In the genomic region with DNA sequence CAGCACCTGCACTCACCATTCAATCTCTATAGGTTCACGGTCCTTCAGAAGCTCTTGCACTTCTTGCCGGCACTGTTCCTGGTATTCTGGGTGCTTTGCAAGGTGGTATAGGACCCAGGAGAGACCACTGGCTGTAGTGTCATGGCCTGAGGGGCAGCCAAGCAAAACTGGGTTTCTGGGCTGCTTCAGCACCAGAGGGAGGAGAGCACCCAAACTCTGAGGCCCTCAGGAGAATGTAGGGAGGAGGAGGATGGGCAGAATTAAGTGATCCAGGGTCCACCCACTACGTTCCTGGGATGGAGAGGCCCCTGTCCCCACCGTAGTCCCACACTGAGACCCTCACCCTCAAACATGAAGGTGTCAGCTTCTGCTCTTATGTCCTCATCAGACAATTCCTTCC, we compare ENCODE assay signal across 35 cellular contexts. TPM values are rescaled to one million over a fixed set of nuclear protein-coding genes. Genes with fewer than 3 reads are reported as not detected.
"Had no signal": no experiment of that assay in that cellular context is flagged by ENCODE, and none has a peak within 500 bp of the region (broad histone marks: within the 10 kb centered on the region; RNA-seq: fewer than 3 reads in every experiment).

No MANE protein-coding gene starts in this region.

- H3K27ac Mint-ChIP-seq: activated B cell treated with CpG ODN at 0.5 μM for 24 hours; activated CD4-positive, alpha-beta memory T cell treated with anti-CD3 and anti-CD28 coated beads for 36 hours; activated CD4-positive, alpha-beta T cell treated with anti-CD3 and anti-CD28 coated beads, Interleukin-2, amount 10 ng/mL, durations not matched to agents 7 days and 5 days; activated CD8-positive, alpha-beta T cell treated with anti-CD3 and anti-CD28 coated beads for 36 hours; activated naive CD4-positive, alpha-beta T cell treated with anti-CD3 and anti-CD28 coated beads for 36 hours; activated naive CD4-positive, alpha-beta T cell treated with anti-CD3 and anti-CD28 coated beads, Interleukin-2, amount 50 U/mL, for 72 hours; activated naive CD8-positive, alpha-beta T cell treated with anti-CD3 and anti-CD28 coated beads for 36 hours; activated T-cell treated with anti-CD3 and anti-CD28 coated beads, Interleukin-2, amount 50 U/mL, for 72 hours; activated T-helper 1 cell treated with anti-CD3 and anti-CD28 coated beads, Interleukin-12 subunit alpha, Interleukin-12 subunit beta, Interleukin-2, Interleukin-4 antibody, amounts not matched to agents 30 ng/mL and 10 ng/mL and 1 ng/mL, durations not matched to agents 14 hours and 24 hours and 36 hours; activated T-helper 17 cell treated with anti-CD3 and anti-CD28 coated beads, Interleukin-2, amount 50 U/mL, for 72 hours; T-helper 1 cell treated with Interleukin-12 subunit alpha and Interleukin-12 subunit beta and Interleukin-4 antibody, amounts not matched to agents 30 μg/mL and 1 μg/mL, for 36 hours; T-helper 2 cell treated with Interferon-gamma antibody and Interleukin-4, amounts not matched to agents 5 μg/mL and 100 μg/mL, for 36 hours had no signal

- H3K4me1 ChIP-seq: adrenal gland, body of pancreas, breast epithelium had no signal

- H3K36me3 Mint-ChIP-seq: activated CD4-positive, alpha-beta memory T cell treated with anti-CD3 and anti-CD28 coated beads for 36 hours; activated naive CD4-positive, alpha-beta T cell treated with anti-CD3 and anti-CD28 coated beads, Interleukin-2, amount 50 U/mL, for 72 hours; activated naive CD8-positive, alpha-beta T cell treated with anti-CD3 and anti-CD28 coated beads for 36 hours had no signal

- H3K9me3 Mint-ChIP-seq: activated B cell treated with CpG ODN at 0.5 μM for 24 hours; activated CD4-positive, alpha-beta memory T cell treated with anti-CD3 and anti-CD28 coated beads for 36 hours; activated CD4-positive, alpha-beta T cell treated with anti-CD3 and anti-CD28 coated beads, Interleukin-2, amount 10 ng/mL, durations not matched to agents 7 days and 5 days; activated CD8-positive, alpha-beta T cell treated with anti-CD3 and anti-CD28 coated beads for 36 hours; activated naive CD4-positive, alpha-beta T cell treated with anti-CD3 and anti-CD28 coated beads for 36 hours; activated naive CD4-positive, alpha-beta T cell treated with anti-CD3 and anti-CD28 coated beads, Interleukin-2, amount 50 U/mL, for 72 hours; activated naive CD8-positive, alpha-beta T cell treated with anti-CD3 and anti-CD28 coated beads for 36 hours; activated T-cell treated with anti-CD3 and anti-CD28 coated beads, Interleukin-2, amount 50 U/mL, for 4 hours; activated T-cell treated with anti-CD3 and anti-CD28 coated beads, Interleukin-2, amount 50 U/mL, for 72 hours; activated T-helper 1 cell treated with anti-CD3 and anti-CD28 coated beads, Interleukin-12 subunit alpha, Interleukin-12 subunit beta, Interleukin-2, Interleukin-4 antibody, amounts not matched to agents 30 ng/mL and 10 ng/mL and 1 ng/mL, durations not matched to agents 14 hours and 24 hours and 36 hours; activated T-helper 17 cell treated with anti-CD3 and anti-CD28 coated beads, Interleukin-2, amount 50 U/mL, for 72 hours; T-helper 1 cell treated with Interleukin-12 subunit alpha and Interleukin-12 subunit beta and Interleukin-4 antibody, amounts not matched to agents 30 μg/mL and 1 μg/mL, for 36 hours; T-helper 2 cell treated with Interferon-gamma antibody and Interleukin-4, amounts not matched to agents 5 μg/mL and 100 μg/mL, for 36 hours had no signal

- ATAC-seq: activated CD8-positive, alpha-beta T cell treated with anti-CD3 and anti-CD28 coated beads for 36 hours; activated naive CD4-positive, alpha-beta T cell treated with anti-CD3 and anti-CD28 coated beads, Interleukin-2, amount 50 U/mL, for 72 hours; activated T-cell treated with anti-CD3 and anti-CD28 coated beads, Interleukin-2, amount 50 U/mL, for 4 hours; activated T-cell treated with anti-CD3 and anti-CD28 coated beads, Interleukin-2, amount 50 U/mL, for 72 hours; activated T-helper 17 cell treated with anti-CD3 and anti-CD28 coated beads, Interleukin-2, amount 50 U/mL, for 72 hours; body of pancreas had no signal

- H3K4me3 ChIP-seq: adrenal gland, body of pancreas, breast epithelium had no signal

- H3K9me3 ChIP-seq: adrenal gland, body of pancreas, breast epithelium had no signal

- H3K27ac ChIP-seq: adrenal gland, body of pancreas, brain microvascular endothelial cell, breast epithelium had no signal

- DNase-seq: activated B cell treated with CpG ODN at 0.5 μM for 24 hours; activated CD4-positive, alpha-beta memory T cell treated with anti-CD3 and anti-CD28 coated beads for 36 hours; activated CD4-positive, alpha-beta T cell treated with anti-CD3 and anti-CD28 coated beads for 4 hours; activated CD4-positive, alpha-beta T cell treated with anti-CD3 and anti-CD28 coated beads, Interleukin-2, amount 10 ng/mL, durations not matched to agents 7 days and 5 days; activated CD4-positive, CD25-positive, alpha-beta regulatory T cell treated with anti-CD3 and anti-CD28 coated beads, Interleukin-2, amount 50 U/mL, for 72 hours; activated CD8-positive, alpha-beta memory T cell treated with anti-CD3 and anti-CD28 coated beads, Interleukin-2, amount 50 U/mL, for 4 hours; activated CD8-positive, alpha-beta T cell treated with anti-CD3 and anti-CD28 coated beads for 36 hours; activated gamma-delta T cell treated with Interleukin-2 at 50 U/mL for 16 hours; activated naive CD4-positive, alpha-beta T cell; activated naive CD4-positive, alpha-beta T cell treated with anti-CD3 and anti-CD28 coated beads for 36 hours; activated naive CD4-positive, alpha-beta T cell treated with anti-CD3 and anti-CD28 coated beads, Interleukin-2, amount 50 U/mL, for 16 hours; activated naive CD8-positive, alpha-beta T cell treated with anti-CD3 and anti-CD28 coated beads for 36 hours; activated T-cell treated with anti-CD3 and anti-CD28 coated beads for 4 hours; activated T-cell treated with anti-CD3 and anti-CD28 coated beads, Interleukin-2, amount 50 U/mL, for 1 hour; activated T-cell treated with anti-CD3 and anti-CD28 coated beads, Interleukin-2, amount 50 U/mL, for 4 hours; activated T-cell treated with anti-CD3 and anti-CD28 coated beads, Interleukin-2, amount 50 U/mL, for 72 hours; adrenal gland; amniotic stem cell; aorta; body of pancreas; brain microvascular endothelial cell; central memory CD4-positive, alpha-beta T cell; T-helper 1 cell; T-helper 2 cell; T-helper 9 cell had no signal

- H3K4me1 Mint-ChIP-seq: activated CD4-positive, alpha-beta T cell treated with anti-CD3 and anti-CD28 coated beads, Interleukin-2, amount 10 ng/mL, durations not matched to agents 7 days and 5 days; activated naive CD8-positive, alpha-beta T cell treated with anti-CD3 and anti-CD28 coated beads for 36 hours; activated T-helper 17 cell treated with anti-CD3 and anti-CD28 coated beads, Interleukin-2, amount 50 U/mL, for 72 hours had no signal

- H3K36me3 ChIP-seq: adrenal gland, brain microvascular endothelial cell, breast epithelium had no signal

- H3K4me3 Mint-ChIP-seq: activated B cell treated with CpG ODN at 0.5 μM for 24 hours; activated CD4-positive, alpha-beta memory T cell treated with anti-CD3 and anti-CD28 coated beads for 36 hours; activated CD4-positive, alpha-beta T cell treated with anti-CD3 and anti-CD28 coated beads, Interleukin-2, amount 10 ng/mL, durations not matched to agents 7 days and 5 days; activated CD8-positive, alpha-beta T cell treated with anti-CD3 and anti-CD28 coated beads for 36 hours; activated naive CD4-positive, alpha-beta T cell treated with anti-CD3 and anti-CD28 coated beads for 36 hours; activated naive CD8-positive, alpha-beta T cell treated with anti-CD3 and anti-CD28 coated beads for 36 hours; activated T-cell treated with anti-CD3 and anti-CD28 coated beads, Interleukin-2, amount 50 U/mL, for 4 hours; activated T-cell treated with anti-CD3 and anti-CD28 coated beads, Interleukin-2, amount 50 U/mL, for 72 hours; activated T-helper 1 cell treated with anti-CD3 and anti-CD28 coated beads, Interleukin-12 subunit alpha, Interleukin-12 subunit beta, Interleukin-2, Interleukin-4 antibody, amounts not matched to agents 30 ng/mL and 10 ng/mL and 1 ng/mL, durations not matched to agents 14 hours and 24 hours and 36 hours; activated T-helper 17 cell treated with anti-CD3 and anti-CD28 coated beads, Interleukin-2, amount 50 U/mL, for 72 hours; T-helper 1 cell treated with Interleukin-12 subunit alpha and Interleukin-12 subunit beta and Interleukin-4 antibody, amounts not matched to agents 30 μg/mL and 1 μg/mL, for 36 hours; T-helper 2 cell treated with Interferon-gamma antibody and Interleukin-4, amounts not matched to agents 5 μg/mL and 100 μg/mL, for 36 hours had no signal

RNA-seq across cellular contexts. Expression of gene CYP4F11, which starts 12.3 kb away (rescaled TPM):
- total RNA-seq: activated B cell treated with CpG ODN at 0.5 μM for 24 hours; activated CD4-positive, alpha-beta memory T cell treated with anti-CD3 and anti-CD28 coated beads for 36 hours; activated CD4-positive, alpha-beta T cell treated with anti-CD3 and anti-CD28 coated beads, Interleukin-2, amount 10 ng/mL, durations not matched to agents 7 days and 5 days; activated CD8-positive, alpha-beta memory T cell treated with anti-CD3 and anti-CD28 coated beads for 36 hours; activated CD8-positive, alpha-beta T cell treated with anti-CD3 and anti-CD28 coated beads for 36 hours; activated naive CD4-positive, alpha-beta T cell treated with anti-CD3 and anti-CD28 coated beads for 36 hours; activated naive CD4-positive, alpha-beta T cell treated with anti-CD3 and anti-CD28 coated beads, Interleukin-2, amount 50 U/mL, for 72 hours; activated naive CD8-positive, alpha-beta T cell treated with anti-CD3 and anti-CD28 coated beads for 36 hours; activated T-cell treated with anti-CD3 and anti-CD28 coated beads, Interleukin-2, amount 50 U/mL, for 72 hours; activated T-helper 1 cell treated with anti-CD3 and anti-CD28 coated beads, Interleukin-12 subunit alpha, Interleukin-12 subunit beta, Interleukin-2, Interleukin-4 antibody, amounts not matched to agents 30 ng/mL and 10 ng/mL and 1 ng/mL, durations not matched to agents 14 hours and 24 hours and 36 hours; activated T-helper 17 cell treated with anti-CD3 and anti-CD28 coated beads, Interleukin-2, amount 50 U/mL, for 72 hours; astrocyte; cerebellum had no signal

RNA-seq across cellular contexts. Expression of gene CYP4F2, which starts 24.1 kb away (rescaled TPM):
- total RNA-seq: activated B cell treated with CpG ODN at 0.5 μM for 24 hours; activated CD4-positive, alpha-beta memory T cell treated with anti-CD3 and anti-CD28 coated beads for 36 hours; activated CD4-positive, alpha-beta T cell treated with anti-CD3 and anti-CD28 coated beads, Interleukin-2, amount 10 ng/mL, durations not matched to agents 7 days and 5 days; activated T-cell treated with anti-CD3 and anti-CD28 coated beads, Interleukin-2, amount 50 U/mL, for 4 hours; activated T-helper 1 cell treated with anti-CD3 and anti-CD28 coated beads, Interleukin-12 subunit alpha, Interleukin-12 subunit beta, Interleukin-2, Interleukin-4 antibody, amounts not matched to agents 30 ng/mL and 10 ng/mL and 1 ng/mL, durations not matched to agents 14 hours and 24 hours and 36 hours; activated T-helper 17 cell treated with anti-CD3 and anti-CD28 coated beads, Interleukin-2, amount 50 U/mL, for 72 hours; adrenal gland; aorta; astrocyte; body of pancreas; cardiac septum; cerebellum had no signal

RNA-seq across cellular contexts. Expression of gene OR10H4, which starts 26.8 kb away (rescaled TPM):
- total RNA-seq: activated B cell treated with CpG ODN at 0.5 μM for 24 hours; activated CD4-positive, alpha-beta memory T cell treated with anti-CD3 and anti-CD28 coated beads for 36 hours; activated CD4-positive, alpha-beta T cell treated with anti-CD3 and anti-CD28 coated beads, Interleukin-2, amount 10 ng/mL, durations not matched to agents 7 days and 5 days; activated CD8-positive, alpha-beta memory T cell treated with anti-CD3 and anti-CD28 coated beads for 36 hours; activated CD8-positive, alpha-beta T cell treated with anti-CD3 and anti-CD28 coated beads for 36 hours; activated naive CD4-positive, alpha-beta T cell treated with anti-CD3 and anti-CD28 coated beads for 36 hours; activated naive CD4-positive, alpha-beta T cell treated with anti-CD3 and anti-CD28 coated beads, Interleukin-2, amount 50 U/mL, for 72 hours; activated naive CD8-positive, alpha-beta T cell treated with anti-CD3 and anti-CD28 coated beads for 36 hours; activated T-cell treated with anti-CD3 and anti-CD28 coated beads, Interleukin-2, amount 50 U/mL, for 4 hours; activated T-cell treated with anti-CD3 and anti-CD28 coated beads, Interleukin-2, amount 50 U/mL, for 72 hours; activated T-helper 1 cell treated with anti-CD3 and anti-CD28 coated beads, Interleukin-12 subunit alpha, Interleukin-12 subunit beta, Interleukin-2, Interleukin-4 antibody, amounts not matched to agents 30 ng/mL and 10 ng/mL and 1 ng/mL, durations not matched to agents 14 hours and 24 hours and 36 hours; activated T-helper 17 cell treated with anti-CD3 and anti-CD28 coated beads, Interleukin-2, amount 50 U/mL, for 72 hours; adrenal gland; aorta; astrocyte; body of pancreas; breast epithelium; cardiac septum; cerebellum had no signal
